ENCODE assay signal across 13 cellular contexts in the genomic region with DNA sequence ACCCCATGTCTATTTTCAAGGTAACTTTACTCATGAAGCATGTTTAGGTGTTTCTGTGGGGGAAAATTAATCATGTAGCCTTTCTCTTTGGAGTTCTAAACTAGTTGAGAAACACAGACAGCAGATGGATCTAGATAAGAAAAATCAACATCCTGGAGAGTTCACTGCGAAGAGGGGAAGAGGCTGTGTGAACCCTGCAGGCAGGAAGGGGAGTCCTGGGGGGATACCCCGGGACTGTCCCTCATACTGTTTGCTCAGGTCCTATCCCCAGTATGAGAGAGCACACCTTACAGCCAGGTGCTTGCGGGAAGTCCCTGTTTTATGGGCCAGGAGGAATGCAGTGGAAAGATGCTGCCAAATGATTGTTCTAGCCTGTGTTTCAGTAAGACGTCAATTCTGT. TPM values are rescaled to one million over a fixed set of nuclear protein-coding genes. Genes with fewer than 3 reads are reported as not detected.
DNase-seq lines count a peak whose midpoint lies in the region; ATAC-seq and TF ChIP-seq lines count a peak whose summit lies in the region.
"Had no signal": no experiment of that assay in that cellular context is flagged by ENCODE, and none has a peak within 500 bp of the region (broad histone marks: within the 10 kb centered on the region; RNA-seq: fewer than 3 reads in every experiment).

No MANE protein-coding gene starts in this region.

- H3K27ac Mint-ChIP-seq in type B pancreatic cell: peak overlapping the region; percentile 0
- H3K27ac Mint-ChIP-seq: dendritic cell treated with granulocyte-macrophage colony-stimulating factor and Interleukin-4, amounts not matched to agents 40 ng/mL and 50 ng/mL, for 4 days had no signal

- H3K9me3 ChIP-seq in cardiac muscle cell (ENCODE audit: low read depth): no peaks in the 10 kb centered on the region

- intact Hi-C loops in left ventricle myocardium superior (cut with micrococcal nuclease): no loop called here

- peak overlapping the region; percentile 7 for H3K4me3 Mint-ChIP-seq in type B pancreatic cell
- H3K4me3 Mint-ChIP-seq: CD14-positive monocyte; dendritic cell treated with granulocyte-macrophage colony-stimulating factor and Interleukin-4, amounts not matched to agents 40 ng/mL and 50 ng/mL, for 4 days had no signal

- DNase-seq in cardiac muscle cell (ENCODE audit: low read depth in 1 of 2, low spot score in 1 of 2) (no peak), left ventricle myocardium superior (no peak), LNCaP clone FGC (ENCODE audit: low read depth) (peak; percentile 58), dermis blood vessel endothelial cell (peak; percentile 22), type B pancreatic cell (ENCODE audit: extremely low spot score, unreplicated experiment) (no peak), HuH-7 (ENCODE audit: low spot score) (no peak), T1000 (lab: John Stamatoyannopoulos, UW) (no peak)
- DNase-seq: activated CD4-positive, alpha-beta T cell treated with anti-CD3 and anti-CD28 coated beads for 1 hour; NCI-H774 had no signal

- H3K36me3 Mint-ChIP-seq in type B pancreatic cell: peaks cover 17% of the 10 kb centered on the region

- peaks cover 59% of the 10 kb centered on the region for H3K4me1 ChIP-seq in cardiac muscle cell (ENCODE audit: low read depth)

- TF ChIP-seq CTCF in cardiac muscle cell (IDR thresholded peaks at IDR 0.05; ENCODE audit: low read depth, low read length): no peak
- TF ChIP-seq CTCF in LNCaP clone FGC (IDR thresholded peaks at IDR 0.05; ENCODE audit: control insufficient read depth, extremely low read depth, insufficient read depth): no peak
- no peak for TF ChIP-seq CTCF in type B pancreatic cell (conservative IDR thresholded peaks at IDR 0.05)

- no peaks in the 10 kb centered on the region for H3K27me3 Mint-ChIP-seq in type B pancreatic cell
- H3K27me3 Mint-ChIP-seq: dendritic cell treated with granulocyte-macrophage colony-stimulating factor and Interleukin-4, amounts not matched to agents 40 ng/mL and 50 ng/mL, for 4 days had no signal

- no peaks in the 10 kb centered on the region for H3K27me3 ChIP-seq in cardiac muscle cell

- ATAC-seq in left ventricle myocardium superior (no peak), GM21390 (IDR thresholded peaks at IDR 0.05; ENCODE audit: unreplicated experiment) (no peak)

- H3K36me3 ChIP-seq in cardiac muscle cell: no peaks in the 10 kb centered on the region

- H3K9me3 Mint-ChIP-seq in type B pancreatic cell: no peaks in the 10 kb centered on the region
- H3K9me3 Mint-ChIP-seq: CD14-positive monocyte; dendritic cell treated with granulocyte-macrophage colony-stimulating factor and Interleukin-4, amounts not matched to agents 40 ng/mL and 50 ng/mL, for 4 days had no signal

- H3K27ac ChIP-seq in cardiac muscle cell: peak overlapping the region; percentile 9
- H3K27ac ChIP-seq: HL-60 had no signal

- H3K4me3 ChIP-seq in cardiac muscle cell (no peak overlapping the region), LNCaP clone FGC (ENCODE audit: low read depth, low read length) (no peak overlapping the region)

- H3K4me1 Mint-ChIP-seq in type B pancreatic cell (ENCODE audit: unreplicated experiment): peaks cover 64% of the 10 kb centered on the region

RNA-seq across cellular contexts. Expression of gene CHMP4B, which starts 32.7 kb away (rescaled TPM):
- total RNA-seq in cardiac muscle cell: 106 and 110 TPM in 2 replicates
- 4.6 and 6.8 TPM in 2 replicates for polyA plus RNA-seq in cardiac muscle cell
- 101 TPM for total RNA-seq in left ventricle myocardium superior
- total RNA-seq in dermis blood vessel endothelial cell: 58.2 and 58.8 TPM in 2 replicates
- total RNA-seq in type B pancreatic cell (ENCODE audit: low replicate concordance): 111 and 170 TPM in 2 replicates

Comparison
In these comparisons a context has a peak if more than half of its experiments do, and no peak if none do; other contexts are left out.
1. DNase-seq: peak in LNCaP clone FGC (single experiment) and dermis blood vessel endothelial cell (single experiment); none in cardiac muscle cell (0 of 2), left ventricle myocardium superior (single experiment), type B pancreatic cell (single experiment), HuH-7 (single experiment) and T1000 (single experiment).